20 cellular contexts compared by ENCODE assay signal in genomic region chr16:84509032-84509950, GRCh38. TPM values are rescaled to one million over a fixed set of nuclear protein-coding genes. Genes with fewer than 3 reads are reported as not detected.
A peak's percentile ranks its signal among the peaks of the same experiment; 100 is the strongest.
DNase-seq lines count a peak whose midpoint lies in the region; ATAC-seq, FAIRE-seq and TF ChIP-seq lines count a peak whose summit lies in the region.
"Had no signal": no experiment of that assay in that cellular context is flagged by ENCODE, and none has a peak within 500 bp of the region (broad histone marks: within the 10 kb centered on the region; RNA-seq: fewer than 3 reads in every experiment).

No MANE protein-coding gene starts in this region.

- CTCF ChIA-PET in CD4-positive, alpha-beta T cell (lab: Charles Lee), result interaction anchor here (0.8 to 1.9 kb wide), 5 partner anchors 85 to 322 kb away, joined by 3 to 6 read pairs (median 3); partner anchors contain the start of gene TAF1C
- CTCF ChIA-PET in H1 (lab: Charles Lee; ENCODE audit: partially characterized antibody), result interaction anchor here (0.6 to 9.7 kb wide), 14 partner anchors 15 to 217 kb away, joined by 3 to 64 read pairs (median 6); no protein-coding TSS in a partner anchor

- H3K79me1 ChIP-seq in H1 (ENCODE audit: low read depth, low read length), result no peaks in the 10 kb centered on the region
- H3K79me1 ChIP-seq in trophoblast cell (ENCODE audit: low read length), result peaks cover 14% of the 10 kb centered on the region

- H2AFZ ChIP-seq in H1 (ENCODE audit: low read length) (0 out of 2 replicates have a peak overlapping the region, but pooled peaks have one; percentile 4), trophoblast cell (ENCODE audit: insufficient read depth, low read length, poor library complexity) (no peak overlapping the region)
- H2AFZ ChIP-seq: parathyroid adenoma had no signal

- peak overlapping the region; percentile 73 for H3K27ac Mint-ChIP-seq in CD4-positive, alpha-beta T cell

- ATAC-seq in CD4-positive, alpha-beta T cell (ENCODE audit: poor library complexity), result no peak
- ATAC-seq: activated CD8-positive, alpha-beta memory T cell treated with anti-CD3 and anti-CD28 coated beads, Interleukin-2, amount 10 ng/mL, durations not matched to agents 7 days and 5 days; esophagus mucosa; Right ventricle myocardium inferior had no signal

- no peak for TF ChIP-seq POLR2A in H1 (IDR thresholded peaks at IDR 0.05; ENCODE audit: control extremely low read depth in 1 of 2, low read depth in 2 of 2, low read length in 2 of 2)

- H3K36me3 ChIP-seq in HUES6 (ENCODE audit: control insufficient read depth, insufficient read depth, low read length) (no peaks in the 10 kb centered on the region), H1 (ENCODE audit: control insufficient read depth in 2 of 4, insufficient read depth in 4 of 4, low read length in 3 of 4) (no peaks in the 10 kb centered on the region), trophoblast cell (ENCODE audit: control insufficient read depth in 1 of 2, insufficient read depth in 2 of 2, low read length in 2 of 2) (no peaks in the 10 kb centered on the region), ascending aorta (no peaks in the 10 kb centered on the region)
- H3K36me3 ChIP-seq: tibial artery had no signal

- H2BK12ac ChIP-seq in H1 (ENCODE audit: low read depth, low read length), result peak overlapping the region; percentile 82; the same call in 1 of the 2 replicates
- H2BK12ac ChIP-seq in trophoblast cell (ENCODE audit: low read length), result peak overlapping the region; percentile 10

- no peak overlapping the region for H4K91ac ChIP-seq in H1 (replicated peaks; ENCODE audit: insufficient read length, low read length)
- no peak overlapping the region for H4K91ac ChIP-seq in trophoblast cell (ENCODE audit: low read depth, low read length)

- H3K9me3 ChIP-seq in CD4-positive, alpha-beta T cell (ENCODE audit: control insufficient read depth, low read length), result no peaks in the 10 kb centered on the region
- H3K9me3 ChIP-seq in HUES6 (ENCODE audit: control insufficient read depth, insufficient read depth, low read depth, low read length), result no peaks in the 10 kb centered on the region
- H3K9me3 ChIP-seq in H1 (ENCODE audit: insufficient read depth in 2 of 2, low read depth in 1 of 2, low read length in 1 of 2), result no peaks in the 10 kb centered on the region
- no peaks in the 10 kb centered on the region for H3K9me3 ChIP-seq in trophoblast cell (ENCODE audit: insufficient read depth, low read depth, low read length)
- H3K9me3 ChIP-seq in ascending aorta, result no peaks in the 10 kb centered on the region
- H3K9me3 ChIP-seq: tibial artery had no signal

- no peak for TF ChIP-seq CTCF in CD4-positive, alpha-beta T cell (IDR thresholded peaks at IDR 0.05)
- TF ChIP-seq CTCF in H1 (IDR thresholded peaks at IDR 0.05; ENCODE audit: control extremely low read depth in 1 of 3, insufficient read depth in 1 of 3, low read depth in 1 of 3, low read length in 3 of 3) (no peak), ascending aorta (IDR thresholded peaks at IDR 0.05) (no peak)

- TF ChIP-seq RAD21 in H1 (IDR thresholded peaks at IDR 0.05 in 1 of 2, conservative IDR thresholded peaks at IDR 0.05 in 1 of 2; ENCODE audit: low read depth in 2 of 2, low read length in 2 of 2), result no peak

- peaks cover 5% of the 10 kb centered on the region; the same call in 1 of the 2 replicates for H3K23me2 ChIP-seq in H1 (ENCODE audit: low read depth, low read length)

- H3K36me3 Mint-ChIP-seq in CD4-positive, alpha-beta T cell (ENCODE audit: low read depth), result no peaks in the 10 kb centered on the region
- H3K36me3 Mint-ChIP-seq: naive thymus-derived CD8-positive, alpha-beta T cell had no signal

- H3K23ac ChIP-seq in H1 (ENCODE audit: insufficient read length) (no peak overlapping the region), trophoblast cell (ENCODE audit: low read length) (no peak overlapping the region)

- 69% methylated on average over 20 of the region's 20 CpGs; no CpG with 5 or more reads in 1 of the 2 experiments for WGBS in H1 (ENCODE audit: extremely low coverage in 1 of 2, insufficient coverage in 1 of 2, insufficient read length in 1 of 2, insufficient replicate concordance in 2 of 2, low coverage in 1 of 2, low lambda C conversion rate in 2 of 2, missing lambda C conversion rate in 1 of 2), 2 experiments
- no CpG with 5 or more reads among the region's 20 CpGs for WGBS in trophoblast cell (ENCODE audit: extremely low coverage, insufficient coverage, insufficient read length)

- no peak overlapping the region for H4K5ac ChIP-seq in H1 (ENCODE audit: insufficient read length, low read depth, low read length)

- intact Hi-C loops in CD4-positive, alpha-beta T cell (cut with DNase I, micrococcal nuclease), result loop anchor here in 1 of 2 experiments (5.0 to 10.0 kb wide), 4 partner anchors 324 to 552 kb away; partner anchors contain the start of genes KIAA0513 and TAF1C
- intact Hi-C loops in ascending aorta (cut with DNase I), result loop anchor here (10.0 kb wide), 1 partner anchor 394 kb away; the partner anchor contains the start of gene MBTPS1

- TF ChIP-seq EP300 in H1 (IDR thresholded peaks at IDR 0.05; ENCODE audit: borderline replicate concordance in 1 of 2, low read depth in 2 of 2, low read length in 2 of 2), result no peak

- no peak overlapping the region for H3K14ac ChIP-seq in H1 (ENCODE audit: insufficient read length)
- H3K14ac ChIP-seq in trophoblast cell (ENCODE audit: low read length), result no peak overlapping the region

- no peaks in the 10 kb centered on the region for H3K79me2 ChIP-seq in H1 (ENCODE audit: control insufficient read depth in 1 of 2, insufficient read depth in 2 of 2, low read length in 2 of 2)
- peaks cover 3% of the 10 kb centered on the region for H3K79me2 ChIP-seq in trophoblast cell (ENCODE audit: control insufficient read depth, insufficient read depth, low read length, poor library complexity)
- H3K79me2 ChIP-seq: parathyroid adenoma had no signal

- H3K4ac ChIP-seq in H1 (replicated peaks; ENCODE audit: insufficient read length, low read depth, low read length) (no peak overlapping the region), trophoblast cell (ENCODE audit: low read depth, low read length) (no peak overlapping the region)

- H2BK120ac ChIP-seq in H1 (replicated peaks; ENCODE audit: low read depth, low read length) (peak overlapping the region; percentile 55), trophoblast cell (ENCODE audit: insufficient read depth, low read length, poor library complexity) (no peak overlapping the region)

- H2BK5ac ChIP-seq in H1 (ENCODE audit: low read depth, low read length), result 0 out of 2 replicates have a peak overlapping the region, but pooled peaks have one; percentile 31
- no peak overlapping the region for H2BK5ac ChIP-seq in trophoblast cell (ENCODE audit: low read depth, low read length, poor library complexity)

- no peaks in the 10 kb centered on the region for H3K27me3 Mint-ChIP-seq in CD4-positive, alpha-beta T cell
- H3K27me3 Mint-ChIP-seq: activated CD8-positive, alpha-beta memory T cell treated with anti-CD3 and anti-CD28 coated beads, Interleukin-2, amount 10 ng/mL, durations not matched to agents 7 days and 5 days; naive thymus-derived CD8-positive, alpha-beta T cell had no signal

- no peak overlapping the region for H3K4me2 ChIP-seq in H1 (ENCODE audit: insufficient read depth in 1 of 2, low read depth in 2 of 2, low read length in 2 of 2)
- H3K4me2 ChIP-seq in trophoblast cell (ENCODE audit: low read length), result no peak overlapping the region

- no peak overlapping the region for H3K4me3 Mint-ChIP-seq in CD4-positive, alpha-beta T cell

- no peak overlapping the region for H3K27ac ChIP-seq in CD4-positive, alpha-beta T cell (ENCODE audit: low read depth, low read length)
- H3K27ac ChIP-seq in HUES6 (ENCODE audit: low read depth, low read length) (no peak overlapping the region), H1 (ENCODE audit: low read depth, low read length) (no peak overlapping the region; the same call in 1 of the 2 replicates), trophoblast cell (ENCODE audit: low read depth, low read length) (no peak overlapping the region), ascending aorta (no peak overlapping the region)
- H3K27ac ChIP-seq: parathyroid adenoma, tibial artery had no signal

- no peak overlapping the region for H3K4me3 ChIP-seq in HUES6 (ENCODE audit: low read depth, low read length)
- H3K4me3 ChIP-seq in H1 (ENCODE audit: extremely low read depth in 1 of 4, insufficient read depth in 2 of 4, low read depth in 3 of 4, low read length in 4 of 4), result no peak overlapping the region
- H3K4me3 ChIP-seq in trophoblast cell (ENCODE audit: low read depth, low read length), result no peak overlapping the region
- H3K4me3 ChIP-seq in ascending aorta, result no peak overlapping the region
- H3K4me3 ChIP-seq: tibial artery had no signal

- H2BK15ac ChIP-seq in H1 (ENCODE audit: low read length), result peak overlapping the region; percentile 74; the same call in 1 of the 2 replicates

- no peak overlapping the region for H4K8ac ChIP-seq in H1 (ENCODE audit: extremely low read depth, insufficient read depth, low read length)
- no peak overlapping the region for H4K8ac ChIP-seq in trophoblast cell (ENCODE audit: low read depth, low read length)

- no peak for FAIRE-seq in H1 (lab: Jason Lieb, UNC)

- peaks cover 74% of the 10 kb centered on the region for H3K4me1 Mint-ChIP-seq in CD4-positive, alpha-beta T cell (ENCODE audit: low read depth)

- H3K4me1 ChIP-seq in HUES6 (ENCODE audit: control insufficient read depth, insufficient read depth, low read length) (peaks cover 23% of the 10 kb centered on the region), H1 (replicated peaks in 1 of 4; ENCODE audit: control insufficient read depth in 3 of 4, insufficient read depth in 4 of 4, low read length in 3 of 4) (peaks cover 0 to 18% (median 14%) of the 10 kb centered on the region in 4 experiments; a peak in 5 of 7 replicates), trophoblast cell (ENCODE audit: control insufficient read depth in 1 of 2, insufficient read depth in 2 of 2, low read length in 2 of 2) (peaks cover 11 to 16% of the 10 kb centered on the region in 2 experiments), ascending aorta (no peaks in the 10 kb centered on the region)

- no peak overlapping the region for H4K12ac ChIP-seq in trophoblast cell (ENCODE audit: low read depth, low read length)

- H2BK20ac ChIP-seq in H1 (ENCODE audit: low read length), result peak overlapping the region; percentile 83; the same call in 1 of the 2 replicates

- POLR2A ChIA-PET in CD4-positive, alpha-beta T cell (lab: Charles Lee), result interaction anchor here (0.7 to 1.2 kb wide), 3 partner anchors 82 to 112 kb away, joined by 3 to 4 read pairs (median 3); no protein-coding TSS in a partner anchor
- POLR2A ChIA-PET in H1 (lab: Charles Lee; ENCODE audit: partially characterized antibody), result interaction anchor here (0.6 to 1.0 kb wide), 3 partner anchors 18 to 141 kb away, joined by 3 to 4 read pairs (median 3); partner anchors contain the start of gene ATP2C2

- H3K56ac ChIP-seq in H1 (replicated peaks; ENCODE audit: insufficient read length, low read depth, low read length), result no peak overlapping the region

- no peaks in the 10 kb centered on the region for H4K20me1 ChIP-seq in H1 (replicated peaks in 1 of 2; ENCODE audit: control insufficient read depth in 1 of 2, insufficient read depth in 2 of 2, low read length in 2 of 2)

- H2AK5ac ChIP-seq in H1 (ENCODE audit: low read depth, low read length) (no peak overlapping the region), trophoblast cell (ENCODE audit: low read length) (no peak overlapping the region)

- H3K18ac ChIP-seq in H1 (ENCODE audit: extremely low read depth, low read length), result peak overlapping the region; percentile 51; the same call in 1 of the 2 replicates
- no peak overlapping the region for H3K18ac ChIP-seq in trophoblast cell (ENCODE audit: low read length)

- DNase-seq in CD4-positive, alpha-beta T cell, result no peak
- no peak for DNase-seq in H1 (ENCODE audit: low read depth in 1 of 2, low spot score in 2 of 2)
- no peak for DNase-seq in trophoblast cell
- no peak for DNase-seq in stimulated activated naive CD4-positive, alpha-beta T cell treated with Interleukin-2 at 50 U/mL for 16 hours (lab: John Stamatoyannopoulos, UW)
- no peak for DNase-seq in ascending aorta (ENCODE audit: low spot score in 2 of 2)
- DNase-seq in NCI-H69 (lab: John Stamatoyannopoulos, UW), result no peak
- DNase-seq in NCI-H2029 treated with DMSO at 0.1 percent for 48 hours (lab: John Stamatoyannopoulos, UW), result no peak
- DNase-seq: activated CD8-positive, alpha-beta memory T cell treated with anti-CD3 and anti-CD28 coated beads, Interleukin-2, amount 10 ng/mL, durations not matched to agents 7 days and 5 days; activated gamma-delta T cell treated with Interleukin-2 at 50 U/mL for 16 hours; HCEC 1CT; NCI-H1092 treated with DMSO at 0.1 percent for 48 hours; NCI-H510A; stimulated activated CD4-positive, alpha-beta T cell treated with anti-CD3 and anti-CD28 coated beads, Interleukin-1b, Interleukin-23, amount 100 ng/mL, for 48 hours; SW 1271 had no signal

- peak overlapping the region; percentile 55 for H3K9ac ChIP-seq in HUES6 (ENCODE audit: low read length)
- H3K9ac ChIP-seq in H1 (replicated peaks in 1 of 4; ENCODE audit: extremely low read depth in 1 of 4, low read depth in 3 of 4, low read length in 3 of 4), result no peak overlapping the region
- no peak overlapping the region for H3K9ac ChIP-seq in trophoblast cell (ENCODE audit: low read length)
- H3K9ac ChIP-seq: parathyroid adenoma had no signal

- no peaks in the 10 kb centered on the region for H3K9me3 Mint-ChIP-seq in CD4-positive, alpha-beta T cell
- H3K9me3 Mint-ChIP-seq: naive thymus-derived CD8-positive, alpha-beta T cell had no signal

- no peaks in the 10 kb centered on the region for H3K27me3 ChIP-seq in CD4-positive, alpha-beta T cell (ENCODE audit: control insufficient read depth, insufficient read depth, low read length)
- no peaks in the 10 kb centered on the region for H3K27me3 ChIP-seq in HUES6 (ENCODE audit: control insufficient read depth, insufficient read depth, low read length)
- no peaks in the 10 kb centered on the region for H3K27me3 ChIP-seq in H1 (replicated peaks in 1 of 4; ENCODE audit: control insufficient read depth in 3 of 4, extremely low read depth in 1 of 4, insufficient read depth in 3 of 4, low read length in 3 of 4)
- no peaks in the 10 kb centered on the region for H3K27me3 ChIP-seq in trophoblast cell (ENCODE audit: insufficient read depth, low read length)
- no peaks in the 10 kb centered on the region for H3K27me3 ChIP-seq in ascending aorta
- H3K27me3 ChIP-seq: tibial artery had no signal

RNA-seq across cellular contexts. Expression of gene MEAK7, which starts 4.8 kb away (rescaled TPM):
- 1 to 10 TPM; 1.9 to 3.7 TPM for total RNA-seq in CD4-positive, alpha-beta T cell
- total RNA-seq in H1 (2021; fragmentation: NEBNext Ultra II Directional; extraction: Animal tissue kit (Norgen Biotek cat#: 25700)), result 19.0 and 19.6 TPM in 2 replicates
- polyA plus RNA-seq in H1 (2011; rRNA removed), result 9.6 and 13.6 TPM in 2 replicates
- 14.1 TPM for polyA plus RNA-seq in H1 (2011; cell fraction: cytosol; rRNA removed)
- polyA plus RNA-seq in H1 (2011; cell fraction: nucleus; rRNA removed), result 14.5 TPM
- 12.3 to 15.0 TPM (median 12.8 TPM) in 4 replicates for polyA plus RNA-seq in H1 (2012, experiment 1 of 2)
- 6.5 TPM for polyA plus RNA-seq in H1 (2012, experiment 2 of 2)
- polyA plus RNA-seq in H1 (2013, experiment 1 of 2), result 6.0 TPM
- polyA plus RNA-seq in H1 (2013, experiment 2 of 2), result 5.3 TPM
- polyA minus RNA-seq in H1 (2011; rRNA and poly(A)+ RNA removed), result 15.7 and 18.2 TPM in 2 replicates
- polyA minus RNA-seq in H1 (2011; cell fraction: cytosol; rRNA and poly(A)+ RNA removed), result 18.6 TPM
- polyA minus RNA-seq in H1 (2011; cell fraction: nucleus; rRNA and poly(A)+ RNA removed), result 16.5 TPM
- polyA plus RNA-seq in trophoblast cell (2013), result 16.0 and 16.7 TPM in 2 replicates
- 5.4 TPM for total RNA-seq in ascending aorta
